In genomic region chr1:20491178-20491577, GRCh38 we compare ENCODE assay signal across 27 cellular contexts.
"Had no signal": no experiment of that assay in that cellular context is flagged by ENCODE, and none has a peak within 500 bp of the region (broad histone marks: within the 10 kb centered on the region; RNA-seq: fewer than 3 reads in every experiment).

No MANE protein-coding gene starts in this region.

- H3K4me1 ChIP-seq: colonic mucosa had no signal

- H3K9me3 Mint-ChIP-seq: activated CD4-positive, alpha-beta memory T cell treated with anti-CD3 and anti-CD28 coated beads, Interleukin-2, amount 10 ng/mL, durations not matched to agents 7 days and 5 days; activated CD4-positive, alpha-beta T cell treated with anti-CD3 and anti-CD28 coated beads, Interleukin-2, amount 10 ng/mL, durations not matched to agents 7 days and 5 days; activated naive CD4-positive, alpha-beta T cell treated with anti-CD3 and anti-CD28 coated beads, Interleukin-2, amount 10 ng/mL, durations not matched to agents 7 days and 5 days; activated T-cell treated with anti-CD3 and anti-CD28 coated beads, Interleukin-2, amount 50 U/mL, for 24 hours; activated T-cell treated with anti-CD3 and anti-CD28 coated beads, Interleukin-2, amount 50 U/mL, for 72 hours; WTC11 had no signal

- H3K4me1 Mint-ChIP-seq: activated naive CD4-positive, alpha-beta T cell treated with anti-CD3 and anti-CD28 coated beads, Interleukin-2, amount 10 ng/mL, durations not matched to agents 7 days and 5 days had no signal

- DNase-seq: activated CD4-positive, alpha-beta memory T cell treated with anti-CD3 and anti-CD28 coated beads, Interleukin-2, amount 10 ng/mL, durations not matched to agents 7 days and 5 days; activated CD4-positive, alpha-beta T cell treated with anti-CD3 and anti-CD28 coated beads for 1 hour; activated CD4-positive, alpha-beta T cell treated with anti-CD3 and anti-CD28 coated beads for 4 hours; activated CD4-positive, alpha-beta T cell treated with anti-CD3 and anti-CD28 coated beads, Interleukin-2, amount 10 ng/mL, durations not matched to agents 7 days and 5 days; activated CD4-positive, alpha-beta T cell treated with anti-CD3 and anti-CD28 coated beads, Interleukin-2, amount 50 U/mL, for 4 hours; activated CD8-positive, alpha-beta memory T cell treated with anti-CD3 and anti-CD28 coated beads, Interleukin-2, amount 50 U/mL, for 48 hours; activated gamma-delta T cell; activated naive CD4-positive, alpha-beta T cell; activated naive CD4-positive, alpha-beta T cell treated with anti-CD3 and anti-CD28 coated beads, Interleukin-2, amount 10 ng/mL, durations not matched to agents 7 days and 5 days; activated T-cell treated with anti-CD3 and anti-CD28 coated beads for 4 hours; activated T-cell treated with anti-CD3 and anti-CD28 coated beads, Interleukin-2, amount 50 U/mL, for 24 hours; activated T-cell treated with anti-CD3 and anti-CD28 coated beads, Interleukin-2, amount 50 U/mL, for 72 hours; central memory CD4-positive, alpha-beta T cell; cerebellar nuclear complex; colonic mucosa; effector CD8-positive, alpha-beta T cell; esophagus squamous epithelium; foreskin melanocyte; T-helper 2 cell had no signal

- H3K4me3 ChIP-seq: ascending aorta, breast epithelium, cardiac muscle cell, colonic mucosa, esophagus squamous epithelium, gastroesophageal sphincter had no signal

- H3K27ac Mint-ChIP-seq: activated CD4-positive, alpha-beta memory T cell treated with anti-CD3 and anti-CD28 coated beads, Interleukin-2, amount 10 ng/mL, durations not matched to agents 7 days and 5 days; activated CD4-positive, alpha-beta T cell treated with anti-CD3 and anti-CD28 coated beads, Interleukin-2, amount 10 ng/mL, durations not matched to agents 7 days and 5 days; activated naive CD4-positive, alpha-beta T cell treated with anti-CD3 and anti-CD28 coated beads, Interleukin-2, amount 10 ng/mL, durations not matched to agents 7 days and 5 days; activated naive CD8-positive, alpha-beta T cell; activated T-cell treated with anti-CD3 and anti-CD28 coated beads, Interleukin-2, amount 50 U/mL, for 24 hours; activated T-cell treated with anti-CD3 and anti-CD28 coated beads, Interleukin-2, amount 50 U/mL, for 72 hours; WTC11 had no signal

- H3K27ac ChIP-seq: ascending aorta, breast epithelium, cardiac muscle cell, colonic mucosa, epithelial cell of prostate, esophagus squamous epithelium, gastroesophageal sphincter had no signal

- H3K9me3 ChIP-seq: ascending aorta, breast epithelium, colonic mucosa, esophagus squamous epithelium, gastroesophageal sphincter had no signal

- H3K4me3 Mint-ChIP-seq: activated CD4-positive, alpha-beta memory T cell treated with anti-CD3 and anti-CD28 coated beads, Interleukin-2, amount 10 ng/mL, durations not matched to agents 7 days and 5 days; activated CD4-positive, alpha-beta T cell treated with anti-CD3 and anti-CD28 coated beads, Interleukin-2, amount 10 ng/mL, durations not matched to agents 7 days and 5 days; activated naive CD4-positive, alpha-beta T cell treated with anti-CD3 and anti-CD28 coated beads, Interleukin-2, amount 10 ng/mL, durations not matched to agents 7 days and 5 days; activated naive CD8-positive, alpha-beta T cell; activated T-cell treated with anti-CD3 and anti-CD28 coated beads, Interleukin-2, amount 50 U/mL, for 24 hours; activated T-cell treated with anti-CD3 and anti-CD28 coated beads, Interleukin-2, amount 50 U/mL, for 72 hours; brain; WTC11 had no signal

- H3K36me3 Mint-ChIP-seq: activated naive CD4-positive, alpha-beta T cell treated with anti-CD3 and anti-CD28 coated beads, Interleukin-2, amount 10 ng/mL, durations not matched to agents 7 days and 5 days; activated naive CD8-positive, alpha-beta T cell; brain; WTC11 had no signal

- H3K36me3 ChIP-seq: ascending aorta, breast epithelium, cardiac muscle cell, colonic mucosa, esophagus squamous epithelium, gastroesophageal sphincter had no signal

- ATAC-seq: activated T-cell treated with anti-CD3 and anti-CD28 coated beads, Interleukin-2, amount 50 U/mL, for 72 hours; gastroesophageal sphincter; WTC11 had no signal

- H3K27me3 ChIP-seq: ascending aorta, breast epithelium, colonic mucosa had no signal
